Comparison of ENCODE assay signal across 4 cellular contexts in the genomic region with DNA sequence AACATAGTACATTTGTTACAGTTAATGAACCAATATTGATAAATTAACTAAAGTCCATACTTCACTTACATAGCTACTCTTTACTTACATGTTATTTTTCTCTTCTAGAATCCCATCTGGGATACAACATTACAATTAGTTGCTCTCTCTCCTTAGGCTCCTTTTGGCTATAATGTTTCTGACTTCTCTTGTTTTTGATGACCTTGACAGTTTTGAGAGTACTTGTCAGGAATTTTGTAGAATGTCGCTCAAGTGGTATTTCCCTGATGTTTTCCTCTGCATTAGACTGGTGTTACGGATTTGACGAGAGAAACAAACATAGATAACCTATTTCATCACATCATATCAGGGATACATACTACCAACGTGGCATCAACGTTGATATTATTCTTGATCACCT.
TF ChIP-seq lines count a peak whose summit lies in the region.

No MANE protein-coding gene starts in this region.

TF ChIP-seq in HepG2, 621 proteins besides CTCF, POLR2A, EP300 and RAD21:
- TF ChIP-seq CAMTA2 (CRISPR knock-in tag; IDR thresholded peaks at IDR 0.05; ENCODE audit: borderline replicate concordance), result no peak
- TF ChIP-seq MAFK (conservative IDR thresholded peaks at IDR 0.05 in 1 of 2, IDR thresholded peaks at IDR 0.05 in 1 of 2; ENCODE audit: low read length in 2 of 2), result peak; percentile 62 to 81
- no peak for TF ChIP-seq NCOA5 (CRISPR knock-in tag; IDR thresholded peaks at IDR 0.05)
- TF ChIP-seq MAFF (IDR thresholded peaks at IDR 0.05; ENCODE audit: low read depth, low read length), result peak; percentile 70
- TF ChIP-seq ARNTL (CRISPR knock-in tag; IDR thresholded peaks at IDR 0.05), result no peak

TF ChIP-seq in A549, 52 proteins besides CTCF, POLR2A, EP300 and RAD21:
- TF ChIP-seq CBX2 (IDR thresholded peaks at IDR 0.05; ENCODE audit: borderline replicate concordance, low read depth) (no peak), MAFK (IDR thresholded peaks at IDR 0.05; ENCODE audit: partially characterized antibody) (peak; percentile 46), BHLHE40 (IDR thresholded peaks at IDR 0.05; ENCODE audit: low read depth, low read length) (no peak)
TF ChIP-seq in A549: peak in this region for 1.

TF ChIP-seq in IMR-90, 13 proteins besides CTCF, POLR2A, EP300 and RAD21:
- TF ChIP-seq BHLHE40 (IDR thresholded peaks at IDR 0.05; ENCODE audit: low read depth, low read length) (no peak), MAZ (IDR thresholded peaks at IDR 0.05; ENCODE audit: borderline replicate concordance, low read depth, low read length) (no peak), MAFK (IDR thresholded peaks at IDR 0.05; ENCODE audit: low read depth, low read length) (peak; percentile 63), RCOR1 (IDR thresholded peaks at IDR 0.05; ENCODE audit: insufficient replicate concordance, low read length) (no peak)

TF ChIP-seq in K562, 482 proteins besides CTCF, POLR2A, EP300 and RAD21:
- TF ChIP-seq C11orf30 (IDR thresholded peaks at IDR 0.05; ENCODE audit: low read depth) (peak; percentile 33; the same call in 1 of the 2 replicates), SMAD3 (CRISPR knock-in tag; conservative IDR thresholded peaks at IDR 0.05) (no peak), ZNF140 (CRISPR knock-in tag; IDR thresholded peaks at IDR 0.05) (no peak), MAFF (IDR thresholded peaks at IDR 0.05; ENCODE audit: low read length) (peak; percentile 42; the same call in 1 of the 2 replicates), ZNF316 (IDR thresholded peaks at IDR 0.05) (peak; percentile 48; the same call in 1 of the 2 replicates), MAFK (IDR thresholded peaks at IDR 0.05; ENCODE audit: low read length) (peak; percentile 12; the same call in 1 of the 2 replicates), MAFG (tag; conservative IDR thresholded peaks at IDR 0.05) (0 out of 2 replicates have a peak, but pooled peaks have one; percentile 23), SMARCB1 (IDR thresholded peaks at IDR 0.05; ENCODE audit: insufficient read length, low read depth) (no peak)
